Comparison of ENCODE assay signal across 8 cellular contexts in the genomic region with DNA sequence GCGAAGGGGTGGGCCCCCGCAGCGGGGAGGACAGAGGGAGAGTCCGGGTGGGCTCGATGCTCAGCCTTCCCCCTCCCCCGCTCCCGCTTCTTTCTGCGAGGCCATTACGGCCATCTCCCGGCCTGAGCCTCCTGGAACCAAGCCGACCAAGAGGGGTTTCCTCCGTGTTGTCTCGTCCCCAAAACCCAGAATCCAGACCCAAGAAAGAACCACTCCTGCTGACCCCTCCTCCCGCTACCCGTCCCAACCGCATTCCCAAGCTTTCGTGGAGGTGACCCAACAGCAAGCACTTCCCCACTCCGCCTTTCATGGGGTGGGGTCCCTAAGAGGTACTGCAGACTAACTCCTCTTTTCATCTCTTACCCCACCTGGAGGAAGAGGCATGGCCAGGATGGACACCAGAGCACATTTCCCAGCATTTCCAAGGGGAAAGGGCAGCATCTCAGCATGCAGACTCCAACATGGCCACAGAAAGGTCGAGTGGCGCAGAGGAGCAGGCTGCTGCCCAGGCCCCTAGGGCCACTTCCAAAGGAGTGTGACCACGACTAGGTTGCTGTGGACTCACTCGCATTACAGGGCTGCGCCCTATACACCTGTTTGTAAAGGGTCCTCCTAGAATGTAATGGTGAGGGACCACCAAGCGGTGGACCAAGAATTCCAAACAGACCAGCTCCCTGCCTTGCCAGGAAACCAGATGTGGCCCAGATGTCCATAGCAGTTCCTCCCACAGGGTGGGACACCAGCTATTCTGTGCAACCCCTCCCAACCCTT. TPM values are rescaled to one million over a fixed set of nuclear protein-coding genes. Genes with fewer than 3 reads are reported as not detected.
A peak's percentile ranks its signal among the peaks of the same experiment; 100 is the strongest.
DNase-seq lines count a peak whose midpoint lies in the region; ATAC-seq and TF ChIP-seq lines count a peak whose summit lies in the region.

No MANE protein-coding gene starts in this region.

- ATAC-seq in Right ventricle myocardium superior (ENCODE audit: poor library complexity) (peak; percentile 27), HG02884 (IDR thresholded peaks at IDR 0.05; ENCODE audit: unreplicated experiment) (no peak)

- H3K4me3 ChIP-seq in WERI-Rb-1 (ENCODE audit: low read depth, low read length) (peak overlapping the region; percentile 50), skeletal muscle cell (ENCODE audit: low read depth, low read length) (peak overlapping the region; percentile 23)

- H3K4me1 Mint-ChIP-seq in CD14-positive monocyte = peaks cover 28% of the 10 kb centered on the region
- H3K4me1 Mint-ChIP-seq in HFFc6 (ENCODE audit: low read depth) = peaks cover 49% of the 10 kb centered on the region

- H3K36me3 Mint-ChIP-seq in CD14-positive monocyte (peaks cover 0 to 13% of the 10 kb centered on the region in 2 donors), HFFc6 (ENCODE audit: low read depth) (no peaks in the 10 kb centered on the region)

- TF ChIP-seq CTCF in CD14-positive monocyte (IDR thresholded peaks at IDR 0.05) (no peak), HFFc6 (IDR thresholded peaks at IDR 0.05) (no peak), WERI-Rb-1 (IDR thresholded peaks at IDR 0.05; ENCODE audit: low read depth, low read length) (0 out of 2 replicates have a peak, but pooled peaks have one; percentile 15)

- H3K27me3 ChIP-seq in WERI-Rb-1 (ENCODE audit: insufficient read depth, low read depth, severe bottlenecking) = no peaks in the 10 kb centered on the region

- no peaks in the 10 kb centered on the region for H3K9me3 ChIP-seq in WERI-Rb-1 (ENCODE audit: severe bottlenecking)

- intact Hi-C loops in CD14-positive monocyte (cut with micrococcal nuclease) (loop anchor here (2.0 to 5.0 kb wide), 4 partner anchors 15 to 305 kb away; no protein-coding TSS in a partner anchor), Right ventricle myocardium superior (cut with DNase I) (loop anchor here (2.0 to 10.0 kb wide), 2 partner anchors 219 to 305 kb away; no protein-coding TSS in a partner anchor)

- H3K27ac ChIP-seq in WERI-Rb-1 = peak overlapping the region; percentile 58

- H3K4me3 Mint-ChIP-seq in CD14-positive monocyte (peak overlapping the region; percentile 75 to 85), HFFc6 (peak overlapping the region; percentile 82)

- DNase-seq in CD14-positive monocyte (ENCODE audit: low spot score) (no peak), HFFc6 (no peak), WERI-Rb-1 (peak; percentile 52), Right ventricle myocardium superior (no peak), skeletal muscle cell (ENCODE audit: low read depth) (no peak), pons (ENCODE audit: low spot score) (no peak), DMS114 treated with DMSO at 0.1 percent for 48 hours (lab: John Stamatoyannopoulos, UW; ENCODE audit: unreplicated experiment) (no peak)

- H3K27ac Mint-ChIP-seq in CD14-positive monocyte = peak overlapping the region in 6 of 7 donors; percentile 80 to 92 (median 87)
- no peak overlapping the region for H3K27ac Mint-ChIP-seq in HFFc6

- peaks cover 47 to 77% (median 67%) of the 10 kb centered on the region in 3 donors for H3K27me3 Mint-ChIP-seq in CD14-positive monocyte (ENCODE audit: low read depth in 3 of 3)
- peaks cover 2% of the 10 kb centered on the region for H3K27me3 Mint-ChIP-seq in HFFc6 (ENCODE audit: insufficient read depth)

- no peaks in the 10 kb centered on the region for H3K36me3 ChIP-seq in WERI-Rb-1

- H3K9me3 Mint-ChIP-seq in CD14-positive monocyte = peaks cover 0 to 9% (median 0%) of the 10 kb centered on the region in 7 donors
- no peaks in the 10 kb centered on the region for H3K9me3 Mint-ChIP-seq in HFFc6

RNA-seq across cellular contexts. Expression of a gene that starts 53.5 kb away (rescaled TPM):
- polyA plus RNA-seq in CD14-positive monocyte = 10 to 100 TPM; 78.2 to 91.5 TPM
- 10 to 100 TPM; 50.9 to 64.2 (median 56.0) TPM for total RNA-seq in HFFc6 (2021; fragmentation: NEBNext Ultra II Directional; extraction: Animal tissue kit (Norgen Biotek cat#: 25700))
- total RNA-seq in Right ventricle myocardium superior = 41.0 TPM

RNA-seq across cellular contexts. Expression of a gene that starts 53.6 kb away (rescaled TPM):
- 1 to 10 TPM; 1.3 to 1.9 TPM for polyA plus RNA-seq in CD14-positive monocyte
- 10 to 100 TPM; 38.3 to 55.1 (median 44.7) TPM for total RNA-seq in HFFc6 (2021; fragmentation: NEBNext Ultra II Directional; extraction: Animal tissue kit (Norgen Biotek cat#: 25700))
- total RNA-seq in Right ventricle myocardium superior = 46.3 TPM
